13 cellular contexts compared by ENCODE assay signal in genomic region chr1:116182019-116182714, GRCh38.
"Had no signal": no experiment of that assay in that cellular context is flagged by ENCODE, and none has a peak within 500 bp of the region (broad histone marks: within the 10 kb centered on the region; RNA-seq: fewer than 3 reads in every experiment).

No MANE protein-coding gene starts in this region.

- H3K27me3 Mint-ChIP-seq: activated naive CD4-positive, alpha-beta T cell treated with anti-CD3 and anti-CD28 coated beads, Interleukin-2, amount 50 U/mL, for 24 hours had no signal

- H3K4me1 Mint-ChIP-seq: activated CD4-positive, alpha-beta T cell treated with anti-CD3 and anti-CD28 coated beads for 36 hours; activated naive CD4-positive, alpha-beta T cell treated with anti-CD3 and anti-CD28 coated beads, Interleukin-2, amount 50 U/mL, for 24 hours; nephron progenitor cell had no signal

- H3K36me3 Mint-ChIP-seq: activated naive CD4-positive, alpha-beta T cell treated with anti-CD3 and anti-CD28 coated beads, Interleukin-2, amount 50 U/mL, for 24 hours; type B pancreatic cell had no signal

- H3K36me3 ChIP-seq: cardiac muscle cell, right lobe of liver, spleen had no signal

- H3K27ac ChIP-seq: cardiac muscle cell, right lobe of liver, spleen had no signal

- H3K27me3 ChIP-seq: cardiac muscle cell, right lobe of liver, spleen had no signal

- H3K9me3 Mint-ChIP-seq: activated CD8-positive, alpha-beta T cell treated with anti-CD3 and anti-CD28 coated beads for 36 hours; activated naive CD4-positive, alpha-beta T cell treated with anti-CD3 and anti-CD28 coated beads, Interleukin-2, amount 50 U/mL, for 24 hours; activated T-cell treated with anti-CD3 and anti-CD28 coated beads, Interleukin-2, amount 50 U/mL, for 4 hours; nephron progenitor cell; stimulated activated naive CD8-positive, alpha-beta T cell treated with anti-CD3 and anti-CD28 coated beads, Interleukin-15, amount 100 ng/mL, for 72 hours; type B pancreatic cell had no signal

- H3K4me3 Mint-ChIP-seq: activated CD4-positive, alpha-beta T cell treated with anti-CD3 and anti-CD28 coated beads for 36 hours; activated CD8-positive, alpha-beta T cell treated with anti-CD3 and anti-CD28 coated beads for 36 hours; activated naive CD4-positive, alpha-beta T cell treated with anti-CD3 and anti-CD28 coated beads, Interleukin-2, amount 50 U/mL, for 24 hours; activated T-cell treated with anti-CD3 and anti-CD28 coated beads, Interleukin-2, amount 50 U/mL, for 4 hours; nephron progenitor cell; stimulated activated naive CD8-positive, alpha-beta T cell treated with anti-CD3 and anti-CD28 coated beads, Interleukin-15, amount 100 ng/mL, for 72 hours; type B pancreatic cell had no signal

- DNase-seq: activated CD4-positive, alpha-beta T cell treated with anti-CD3 and anti-CD28 coated beads for 36 hours; activated CD8-positive, alpha-beta T cell treated with anti-CD3 and anti-CD28 coated beads for 36 hours; activated effector memory CD4-positive, alpha-beta T cell treated with Interleukin-2 at 50 U/mL for 16 hours; activated T-cell treated with anti-CD3 and anti-CD28 coated beads, Interleukin-2, amount 50 U/mL, for 4 hours; nephron progenitor cell; occipital lobe; right lobe of liver; spleen; stimulated activated naive CD8-positive, alpha-beta T cell treated with anti-CD3 and anti-CD28 coated beads, Interleukin-15, amount 100 ng/mL, for 72 hours; T-helper 2 cell had no signal

- H3K4me3 ChIP-seq: cardiac muscle cell, right lobe of liver, spleen had no signal

- ATAC-seq: activated CD4-positive, alpha-beta T cell treated with anti-CD3 and anti-CD28 coated beads for 36 hours; activated CD8-positive, alpha-beta T cell treated with anti-CD3 and anti-CD28 coated beads for 36 hours; activated T-cell treated with anti-CD3 and anti-CD28 coated beads, Interleukin-2, amount 50 U/mL, for 4 hours; right lobe of liver; stimulated activated naive CD8-positive, alpha-beta T cell treated with anti-CD3 and anti-CD28 coated beads, Interleukin-15, amount 100 ng/mL, for 72 hours had no signal

- H3K9me3 ChIP-seq: right lobe of liver, spleen had no signal

- H3K27ac Mint-ChIP-seq: activated CD4-positive, alpha-beta T cell treated with anti-CD3 and anti-CD28 coated beads for 36 hours; activated CD8-positive, alpha-beta T cell treated with anti-CD3 and anti-CD28 coated beads for 36 hours; activated naive CD4-positive, alpha-beta T cell treated with anti-CD3 and anti-CD28 coated beads, Interleukin-2, amount 50 U/mL, for 24 hours; nephron progenitor cell; type B pancreatic cell had no signal

- H3K4me1 ChIP-seq: spleen had no signal
